ENCODE assay signal across 21 cellular contexts in the genomic region with DNA sequence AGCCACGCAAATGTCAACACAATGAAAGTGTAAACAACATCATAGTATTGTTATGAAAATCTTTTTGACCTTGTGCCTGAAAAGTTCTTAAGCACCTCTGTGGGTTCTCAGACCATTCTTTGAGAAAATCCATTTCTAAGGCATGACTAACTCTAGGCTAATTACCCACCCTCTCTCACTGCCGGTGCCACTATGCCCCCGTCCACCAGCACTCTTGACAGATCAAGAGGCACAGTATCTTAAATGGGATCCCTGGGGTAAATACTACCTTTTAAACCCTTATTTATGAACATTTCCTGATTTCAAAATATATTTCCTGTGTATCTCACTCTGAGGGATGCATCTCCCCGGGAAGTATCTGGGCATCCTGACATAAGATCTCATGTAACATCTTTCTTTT.
"Had no signal": no experiment of that assay in that cellular context is flagged by ENCODE, and none has a peak within 500 bp of the region (broad histone marks: within the 10 kb centered on the region; RNA-seq: fewer than 3 reads in every experiment).

No MANE protein-coding gene starts in this region.

- H3K9me3 ChIP-seq: gastroesophageal sphincter, ovary, prostate gland, upper lobe of right lung had no signal

- H3K27me3 ChIP-seq: gastroesophageal sphincter, ovary, upper lobe of right lung had no signal

- DNase-seq: activated CD4-positive, alpha-beta T cell treated with anti-CD3 and anti-CD28 coated beads for 4 hours; activated CD4-positive, alpha-beta T cell treated with anti-CD3 and anti-CD28 coated beads, Interleukin-2, amount 50 U/mL, for 48 hours; activated CD4-positive, CD25-positive, alpha-beta regulatory T cell; activated CD8-positive, alpha-beta memory T cell treated with anti-CD3 and anti-CD28 coated beads, Interleukin-2, amount 50 U/mL, for 48 hours; activated naive CD4-positive, alpha-beta T cell treated with Interleukin-2 at 50 U/mL for 16 hours; activated naive CD8-positive, alpha-beta T cell treated with anti-CD3 and anti-CD28 coated beads for 36 hours; activated T-cell treated with anti-CD3 and anti-CD28 coated beads, Interleukin-2, amount 50 U/mL, for 48 hours; cerebellar nuclear complex; head of caudate nucleus; left ventricle myocardium superior; ovary; right cardiac atrium; stimulated activated CD4-positive, alpha-beta T cell treated with anti-CD3 and anti-CD28 coated beads, Interleukin-4, amount 100 ng/mL, for 24 hours; stimulated activated naive CD4-positive, alpha-beta T cell treated with Interleukin-2 at 50 U/mL for 16 hours; T-helper 9 cell; upper lobe of right lung had no signal

- H3K4me1 ChIP-seq: gastroesophageal sphincter, prostate gland, upper lobe of right lung had no signal

- H3K27ac ChIP-seq: coronary artery, epithelial cell of prostate, gastroesophageal sphincter, ovary, prostate gland, upper lobe of right lung had no signal

- H3K4me3 ChIP-seq: coronary artery, gastroesophageal sphincter, ovary, prostate gland, upper lobe of right lung had no signal

- ATAC-seq: gastroesophageal sphincter; left ventricle myocardium superior; natural killer cell treated with Interleukin-12 subunit alpha and Interleukin-12 subunit beta and Interleukin-15 and Interleukin-18, amount 100 ng/mL, for 72 hours; right cardiac atrium; upper lobe of right lung had no signal

- H3K36me3 ChIP-seq: gastroesophageal sphincter, ovary, prostate gland, upper lobe of right lung had no signal
